17 cellular contexts compared by ENCODE assay signal in the genomic region with DNA sequence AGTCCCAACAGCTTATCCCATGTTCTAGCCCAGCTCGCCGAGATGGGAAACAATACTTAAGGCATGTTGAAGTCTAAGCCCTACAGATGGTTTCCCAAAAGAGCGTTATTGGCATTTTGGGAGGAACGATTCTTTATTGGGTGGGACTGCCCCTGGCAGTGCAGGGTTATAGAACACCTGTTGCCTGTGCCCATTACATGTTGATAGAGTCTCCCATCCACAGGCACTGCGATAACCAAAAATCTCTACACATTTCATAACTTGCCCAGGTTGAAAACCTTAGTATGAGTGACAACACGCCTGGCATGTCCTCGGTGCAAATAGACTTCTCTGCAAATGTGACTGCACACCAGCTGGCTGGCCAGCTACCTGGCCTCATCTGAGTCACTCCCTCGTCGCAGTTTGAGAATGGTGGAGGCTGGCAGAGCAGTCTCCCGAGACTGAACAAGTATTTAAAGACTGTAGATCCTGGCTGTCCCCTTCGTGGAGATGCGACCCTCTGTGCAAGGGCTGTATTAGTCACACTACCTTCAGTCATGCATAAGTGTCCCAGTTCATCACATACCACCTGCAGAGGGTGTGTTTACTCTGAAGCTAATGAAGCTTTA. TPM values are rescaled to one million over a fixed set of nuclear protein-coding genes. Genes with fewer than 3 reads are reported as not detected.
DNase-seq lines count a peak whose midpoint lies in the region; ATAC-seq, FAIRE-seq and TF ChIP-seq lines count a peak whose summit lies in the region.
"Had no signal": no experiment of that assay in that cellular context is flagged by ENCODE, and none has a peak within 500 bp of the region (broad histone marks: within the 10 kb centered on the region; RNA-seq: fewer than 3 reads in every experiment).

No MANE protein-coding gene starts in this region.

- TF ChIP-seq CTCF in H1 (IDR thresholded peaks at IDR 0.05; ENCODE audit: control extremely low read depth in 1 of 3, insufficient read depth in 1 of 3, low read depth in 1 of 3, low read length in 3 of 3) (no peak), GM10266 (IDR thresholded peaks at IDR 0.05; ENCODE audit: control insufficient read depth, insufficient read depth, low read depth, missing control alignments) (no peak)

- no peak overlapping the region for H3K27ac ChIP-seq in H1 (ENCODE audit: low read depth, low read length)
- H3K27ac ChIP-seq: suprapubic skin, vagina had no signal

- no peak overlapping the region for H3K23ac ChIP-seq in H1 (ENCODE audit: insufficient read length)

- no peak overlapping the region for H4K8ac ChIP-seq in H1 (ENCODE audit: extremely low read depth, insufficient read depth, low read length)

- H4K20me1 ChIP-seq in H1 (replicated peaks in 1 of 2; ENCODE audit: control insufficient read depth in 1 of 2, insufficient read depth in 2 of 2, low read length in 2 of 2): no peaks in the 10 kb centered on the region

- H2BK12ac ChIP-seq in H1 (ENCODE audit: low read depth, low read length): 0 out of 2 replicates have a peak overlapping the region, but pooled peaks have one; percentile 20

- no peak overlapping the region for H2BK5ac ChIP-seq in H1 (ENCODE audit: low read depth, low read length)

- no peak overlapping the region; the same call in 1 of the 2 replicates for H2AK5ac ChIP-seq in H1 (ENCODE audit: low read depth, low read length)

- H2BK120ac ChIP-seq in H1 (replicated peaks; ENCODE audit: low read depth, low read length): no peak overlapping the region

- H3K4me1 ChIP-seq in H1 (replicated peaks in 1 of 4; ENCODE audit: control insufficient read depth in 3 of 4, insufficient read depth in 4 of 4, low read length in 3 of 4): peaks cover 1 to 15% (median 3%) of the 10 kb centered on the region in 4 experiments; a peak in 5 of 7 replicates
- H3K4me1 ChIP-seq: vagina had no signal

- no peak overlapping the region for H3K4me2 ChIP-seq in H1 (ENCODE audit: insufficient read depth in 1 of 2, low read depth in 2 of 2, low read length in 2 of 2)
- H3K4me2 ChIP-seq: smooth muscle cell had no signal

- TF ChIP-seq POLR2A in H1 (IDR thresholded peaks at IDR 0.05; ENCODE audit: control extremely low read depth in 1 of 2, low read depth in 2 of 2, low read length in 2 of 2): no peak

- H2AFZ ChIP-seq in H1 (ENCODE audit: low read length): no peak overlapping the region

- no peak for TF ChIP-seq RAD21 in H1 (IDR thresholded peaks at IDR 0.05 in 1 of 2, conservative IDR thresholded peaks at IDR 0.05 in 1 of 2; ENCODE audit: low read depth in 2 of 2, low read length in 2 of 2)

- DNase-seq in activated naive CD8-positive, alpha-beta T cell treated with anti-CD3 and anti-CD28 coated beads, Interleukin-2, amount 50 U/mL, for 24 hours: no peak
- peak; percentile 6 for DNase-seq in NAMALWA (ENCODE audit: low spot score)
- DNase-seq in H1 (ENCODE audit: low read depth in 1 of 2, low spot score in 2 of 2): no peak
- DNase-seq in urothelium cell line (ENCODE audit: low spot score): no peak
- DNase-seq in GM10266 (ENCODE audit: extremely low spot score): no peak
- no peak for DNase-seq in KG1 (lab: John Stamatoyannopoulos, UW)
- DNase-seq: activated naive CD4-positive, alpha-beta T cell treated with anti-CD3 and anti-CD28 coated beads, Interleukin-2, amount 50 U/mL, for 16 hours; DMS79 treated with DMSO at 0.1 percent for 48 hours; head of caudate nucleus; KBM-7; NCI-H526 treated with DMSO at 0.1 percent for 48 hours; nucleus accumbens had no signal

- H3K79me1 ChIP-seq in H1 (ENCODE audit: low read depth, low read length): no peaks in the 10 kb centered on the region

- no peaks in the 10 kb centered on the region for H3K9me3 Mint-ChIP-seq in activated naive CD8-positive, alpha-beta T cell (ENCODE audit: low read depth)
- H3K9me3 Mint-ChIP-seq in activated naive CD8-positive, alpha-beta T cell treated with anti-CD3 and anti-CD28 coated beads, Interleukin-2, amount 50 U/mL, for 24 hours: peaks cover 4% of the 10 kb centered on the region

- H3K4me3 Mint-ChIP-seq in activated naive CD8-positive, alpha-beta T cell: peak overlapping the region; percentile 21
- no peak overlapping the region for H3K4me3 Mint-ChIP-seq in activated naive CD8-positive, alpha-beta T cell treated with anti-CD3 and anti-CD28 coated beads, Interleukin-2, amount 50 U/mL, for 24 hours

- H3K4me1 Mint-ChIP-seq in activated naive CD8-positive, alpha-beta T cell (ENCODE audit: low read depth): peaks cover 42% of the 10 kb centered on the region
- no peaks in the 10 kb centered on the region for H3K4me1 Mint-ChIP-seq in activated naive CD8-positive, alpha-beta T cell treated with anti-CD3 and anti-CD28 coated beads, Interleukin-2, amount 50 U/mL, for 24 hours

- H2BK15ac ChIP-seq in H1 (ENCODE audit: low read length): no peak overlapping the region

- no peak overlapping the region for H3K56ac ChIP-seq in H1 (replicated peaks; ENCODE audit: insufficient read length, low read depth, low read length)

- 93% methylated on average over 12 of the region's 12 CpGs; no CpG with 5 or more reads in 1 of the 2 experiments for WGBS in H1 (ENCODE audit: extremely low coverage in 1 of 2, insufficient coverage in 1 of 2, insufficient read length in 1 of 2, insufficient replicate concordance in 2 of 2, low coverage in 1 of 2, low lambda C conversion rate in 2 of 2, missing lambda C conversion rate in 1 of 2), 2 experiments

- no peak overlapping the region for H3K4me3 ChIP-seq in H1 (ENCODE audit: extremely low read depth in 1 of 4, insufficient read depth in 2 of 4, low read depth in 3 of 4, low read length in 4 of 4)
- H3K4me3 ChIP-seq: smooth muscle cell, suprapubic skin, vagina had no signal

- no peak overlapping the region for H4K5ac ChIP-seq in H1 (ENCODE audit: insufficient read length, low read depth, low read length)

- H3K9me3 ChIP-seq in H1 (ENCODE audit: insufficient read depth in 2 of 2, low read depth in 1 of 2, low read length in 1 of 2): no peaks in the 10 kb centered on the region
- H3K9me3 ChIP-seq: suprapubic skin, vagina had no signal

- no peak for ATAC-seq in activated naive CD8-positive, alpha-beta T cell treated with anti-CD3 and anti-CD28 coated beads, Interleukin-2, amount 50 U/mL, for 24 hours

- peaks cover 0 to 4% (median 1%) of the 10 kb centered on the region in 4 experiments; a peak in 3 of 7 replicates for H3K27me3 ChIP-seq in H1 (replicated peaks in 1 of 4; ENCODE audit: control insufficient read depth in 3 of 4, extremely low read depth in 1 of 4, insufficient read depth in 3 of 4, low read length in 3 of 4)
- H3K27me3 ChIP-seq: suprapubic skin, vagina had no signal

- H3K36me3 Mint-ChIP-seq in activated naive CD8-positive, alpha-beta T cell: peaks cover 12% of the 10 kb centered on the region
- H3K36me3 Mint-ChIP-seq in activated naive CD8-positive, alpha-beta T cell treated with anti-CD3 and anti-CD28 coated beads, Interleukin-2, amount 50 U/mL, for 24 hours (ENCODE audit: low read depth): peaks cover 29% of the 10 kb centered on the region

- no peak overlapping the region for H4K91ac ChIP-seq in H1 (replicated peaks; ENCODE audit: insufficient read length, low read length)

- POLR2A ChIA-PET in H1 (lab: Charles Lee; ENCODE audit: partially characterized antibody): no interaction called here

- no peaks in the 10 kb centered on the region for H3K79me2 ChIP-seq in H1 (ENCODE audit: control insufficient read depth in 1 of 2, insufficient read depth in 2 of 2, low read length in 2 of 2)

- peak overlapping the region; percentile 82 for H3K27ac Mint-ChIP-seq in activated naive CD8-positive, alpha-beta T cell
- H3K27ac Mint-ChIP-seq in activated naive CD8-positive, alpha-beta T cell treated with anti-CD3 and anti-CD28 coated beads, Interleukin-2, amount 50 U/mL, for 24 hours: no peak overlapping the region

- H3K18ac ChIP-seq in H1 (ENCODE audit: extremely low read depth, low read length): no peak overlapping the region

- TF ChIP-seq EP300 in H1 (IDR thresholded peaks at IDR 0.05; ENCODE audit: borderline replicate concordance in 1 of 2, low read depth in 2 of 2, low read length in 2 of 2): no peak

- CTCF ChIA-PET in H1 (lab: Charles Lee; ENCODE audit: partially characterized antibody): interaction anchor here (1.1 to 1.4 kb wide), 3 partner anchors 67 to 152 kb away, joined by 3 to 4 read pairs (median 3); no protein-coding TSS in a partner anchor

- H3K27me3 Mint-ChIP-seq in activated naive CD8-positive, alpha-beta T cell: no peaks in the 10 kb centered on the region
- H3K27me3 Mint-ChIP-seq in activated naive CD8-positive, alpha-beta T cell treated with anti-CD3 and anti-CD28 coated beads, Interleukin-2, amount 50 U/mL, for 24 hours: no peaks in the 10 kb centered on the region

- H3K4ac ChIP-seq in H1 (replicated peaks; ENCODE audit: insufficient read length, low read depth, low read length): no peak overlapping the region

- no peak overlapping the region for H3K14ac ChIP-seq in H1 (ENCODE audit: insufficient read length)

- no peaks in the 10 kb centered on the region; the same call in 1 of the 2 replicates for H3K23me2 ChIP-seq in H1 (ENCODE audit: low read depth, low read length)

- no peak overlapping the region for H3K9ac ChIP-seq in H1 (replicated peaks in 1 of 4; ENCODE audit: extremely low read depth in 1 of 4, low read depth in 3 of 4, low read length in 3 of 4)

- H2BK20ac ChIP-seq in H1 (ENCODE audit: low read length): peak overlapping the region; percentile 41; the same call in 1 of the 2 replicates

- no peak for FAIRE-seq in H1 (lab: Jason Lieb, UNC)
- peak; percentile 50 for FAIRE-seq in urothelium cell line (lab: Jason Lieb, UNC)

- H3K36me3 ChIP-seq in H1 (ENCODE audit: control insufficient read depth in 2 of 4, insufficient read depth in 4 of 4, low read length in 3 of 4): no peaks in the 10 kb centered on the region
- H3K36me3 ChIP-seq: suprapubic skin, vagina had no signal

RNA-seq across cellular contexts. Expression of a gene that starts 18.7 kb away (rescaled TPM):
- not detected in 2 replicates for total RNA-seq in H1 (2021; fragmentation: NEBNext Ultra II Directional; extraction: Animal tissue kit (Norgen Biotek cat#: 25700))
- not detected in 2 replicates for polyA plus RNA-seq in H1 (2011; rRNA removed)
- polyA plus RNA-seq in H1 (2011; cell fraction: cytosol; rRNA removed): not detected
- polyA plus RNA-seq in H1 (2011; cell fraction: nucleus; rRNA removed): not detected
- not detected in 4 replicates for polyA plus RNA-seq in H1 (2012, experiment 1 of 2)
- polyA plus RNA-seq in H1 (2012, experiment 2 of 2): not detected
- polyA plus RNA-seq in H1 (2013, experiment 1 of 2): not detected
- not detected for polyA plus RNA-seq in H1 (2013, experiment 2 of 2)
- polyA minus RNA-seq in H1 (2011; rRNA and poly(A)+ RNA removed): 0.12 TPM in 1 of 2 replicates, not detected in the other
- not detected for polyA minus RNA-seq in H1 (2011; cell fraction: cytosol; rRNA and poly(A)+ RNA removed)
- polyA minus RNA-seq in H1 (2011; cell fraction: nucleus; rRNA and poly(A)+ RNA removed): not detected
- total RNA-seq: smooth muscle cell, suprapubic skin had no signal
- polyA plus RNA-seq: smooth muscle cell had no signal

RNA-seq across cellular contexts. Expression of a gene that starts 39.8 kb away (rescaled TPM):
- total RNA-seq in H1 (2021; fragmentation: NEBNext Ultra II Directional; extraction: Animal tissue kit (Norgen Biotek cat#: 25700)): 0.32 and 0.34 TPM in 2 replicates
- 1.2 and 1.3 TPM in 2 replicates for polyA plus RNA-seq in H1 (2011; rRNA removed)
- polyA plus RNA-seq in H1 (2011; cell fraction: cytosol; rRNA removed): 0.59 TPM
- polyA plus RNA-seq in H1 (2011; cell fraction: nucleus; rRNA removed): 0.86 TPM
- polyA plus RNA-seq in H1 (2012, experiment 1 of 2): 0.18 to 0.46 TPM (median 0.37 TPM) in 4 replicates
- polyA plus RNA-seq in H1 (2012, experiment 2 of 2): 0.28 TPM
- 1.0 TPM for polyA plus RNA-seq in H1 (2013, experiment 1 of 2)
- polyA plus RNA-seq in H1 (2013, experiment 2 of 2): 0.72 TPM
- polyA minus RNA-seq in H1 (2011; rRNA and poly(A)+ RNA removed): 0.22 and 1.2 TPM in 2 replicates
- not detected for polyA minus RNA-seq in H1 (2011; cell fraction: cytosol; rRNA and poly(A)+ RNA removed)
- polyA minus RNA-seq in H1 (2011; cell fraction: nucleus; rRNA and poly(A)+ RNA removed): 1.2 TPM
- total RNA-seq: cerebellum, smooth muscle cell, suprapubic skin, vagina had no signal
- polyA plus RNA-seq: smooth muscle cell had no signal
